Comparison of ENCODE assay signal across 1 cellular context in the genomic region with DNA sequence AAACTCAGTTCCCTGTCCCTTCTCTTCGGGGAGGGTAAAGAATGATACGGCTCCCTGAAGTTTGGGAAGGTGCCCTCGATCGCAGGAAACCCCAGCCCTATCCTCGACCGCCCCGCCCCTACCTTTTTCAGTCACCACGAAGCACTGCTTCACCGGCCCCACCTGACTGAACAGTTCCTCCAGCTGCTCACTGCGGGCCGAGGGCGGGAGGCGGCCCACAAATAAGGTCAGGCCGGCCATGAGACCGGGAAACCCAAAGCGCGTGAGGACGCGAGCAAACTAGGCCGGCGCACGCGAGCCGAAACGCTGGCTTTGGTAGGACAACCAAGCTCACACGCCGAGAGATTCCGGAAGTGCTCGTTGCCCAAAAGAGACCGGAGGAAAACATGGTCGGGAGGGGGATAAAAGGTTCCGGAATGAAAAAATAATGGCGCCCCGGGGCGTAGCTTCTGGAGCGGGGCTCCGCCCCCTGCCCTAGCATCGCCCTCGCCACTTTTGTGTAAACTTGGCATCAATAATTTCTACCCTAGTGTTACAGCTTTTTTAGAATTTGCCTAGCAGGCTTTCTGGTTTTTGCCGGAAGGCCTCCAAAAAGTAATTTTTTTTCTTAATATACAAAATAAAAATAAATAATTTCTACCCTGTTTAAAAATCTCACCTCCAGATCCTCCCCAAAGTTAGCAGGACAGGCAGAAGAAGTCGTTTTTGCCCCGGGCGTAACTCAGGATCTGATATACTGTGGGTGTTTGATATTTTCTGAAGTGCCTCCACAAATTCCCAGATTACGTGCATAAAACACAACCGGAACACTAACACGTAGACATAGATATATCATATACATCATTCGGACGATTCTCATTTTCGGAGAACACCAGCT.
A peak's percentile ranks its signal among the peaks of the same experiment; 100 is the strongest.
TF ChIP-seq lines count a peak whose summit lies in the region.

Gene RBM28 (minus strand): TSS at position 355 of the 877 bp plus-strand sequence. CDS start 115 bp downstream, at position 240.

TF ChIP-seq in HEK293, 187 proteins besides CTCF, POLR2A, EP300 and RAD21 (continued from another document and continues in another):
- TF ChIP-seq ZNF18 (tag by site-specific recombination; IDR thresholded peaks at IDR 0.05), result no peak
- TF ChIP-seq HOXD13 (CRISPR knock-in tag; IDR thresholded peaks at IDR 0.05; ENCODE audit: borderline replicate concordance), result no peak
- TF ChIP-seq ZNF133 (tag by site-specific recombination; IDR thresholded peaks at IDR 0.05), result no peak
- no peak for TF ChIP-seq RBAK (tag by site-specific recombination; IDR thresholded peaks at IDR 0.05)
- TF ChIP-seq BCL11B (tag by site-specific recombination; IDR thresholded peaks at IDR 0.05; ENCODE audit: low read depth), result no peak
- peak; percentile 76 for TF ChIP-seq SP2 (tag by site-specific recombination; IDR thresholded peaks at IDR 0.05)
- no peak for TF ChIP-seq ZNF211 (tag by site-specific recombination; IDR thresholded peaks at IDR 0.05; ENCODE audit: low read depth)
- no peak for TF ChIP-seq ZNF112 (tag by site-specific recombination; IDR thresholded peaks at IDR 0.05)
- no peak for TF ChIP-seq ZNF248 (tag by site-specific recombination; IDR thresholded peaks at IDR 0.05)
- TF ChIP-seq ZNF24 (tag by site-specific recombination; IDR thresholded peaks at IDR 0.05), result peak; percentile 94
- TF ChIP-seq SCRT2 (tag by site-specific recombination; IDR thresholded peaks at IDR 0.05), result peak; percentile 42; the same call in 1 of the 2 replicates
- no peak for TF ChIP-seq ZNF16 (tag by site-specific recombination; IDR thresholded peaks at IDR 0.05; ENCODE audit: low read depth)
- TF ChIP-seq, protein P1, sequence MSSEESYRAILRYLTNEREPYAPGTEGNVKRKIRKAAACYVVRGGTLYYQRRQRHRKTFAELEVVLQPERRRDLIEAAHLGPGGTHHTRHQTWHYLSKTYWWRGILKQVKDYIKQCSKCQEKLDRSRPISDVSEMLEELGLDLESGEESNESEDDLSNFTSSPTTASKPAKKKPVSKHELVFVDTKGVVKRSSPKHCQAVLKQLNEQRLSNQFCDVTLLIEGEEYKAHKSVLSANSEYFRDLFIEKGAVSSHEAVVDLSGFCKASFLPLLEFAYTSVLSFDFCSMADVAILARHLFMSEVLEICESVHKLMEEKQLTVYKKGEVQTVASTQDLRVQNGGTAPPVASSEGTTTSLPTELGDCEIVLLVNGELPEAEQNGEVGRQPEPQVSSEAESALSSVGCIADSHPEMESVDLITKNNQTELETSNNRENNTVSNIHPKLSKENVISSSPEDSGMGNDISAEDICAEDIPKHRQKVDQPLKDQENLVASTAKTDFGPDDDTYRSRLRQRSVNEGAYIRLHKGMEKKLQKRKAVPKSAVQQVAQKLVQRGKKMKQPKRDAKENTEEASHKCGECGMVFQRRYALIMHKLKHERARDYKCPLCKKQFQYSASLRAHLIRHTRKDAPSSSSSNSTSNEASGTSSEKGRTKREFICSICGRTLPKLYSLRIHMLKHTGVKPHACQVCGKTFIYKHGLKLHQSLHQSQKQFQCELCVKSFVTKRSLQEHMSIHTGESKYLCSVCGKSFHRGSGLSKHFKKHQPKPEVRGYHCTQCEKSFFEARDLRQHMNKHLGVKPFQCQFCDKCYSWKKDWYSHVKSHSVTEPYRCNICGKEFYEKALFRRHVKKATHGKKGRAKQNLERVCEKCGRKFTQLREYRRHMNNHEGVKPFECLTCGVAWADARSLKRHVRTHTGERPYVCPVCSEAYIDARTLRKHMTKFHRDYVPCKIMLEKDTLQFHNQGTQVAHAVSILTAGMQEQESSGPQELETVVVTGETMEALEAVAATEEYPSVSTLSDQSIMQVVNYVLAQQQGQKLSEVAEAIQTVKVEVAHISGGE (tag by site-specific recombination; conservative IDR thresholded peaks at IDR 0.05; ENCODE audit: low read depth), result peak; percentile 100
- TF ChIP-seq, protein P2, sequence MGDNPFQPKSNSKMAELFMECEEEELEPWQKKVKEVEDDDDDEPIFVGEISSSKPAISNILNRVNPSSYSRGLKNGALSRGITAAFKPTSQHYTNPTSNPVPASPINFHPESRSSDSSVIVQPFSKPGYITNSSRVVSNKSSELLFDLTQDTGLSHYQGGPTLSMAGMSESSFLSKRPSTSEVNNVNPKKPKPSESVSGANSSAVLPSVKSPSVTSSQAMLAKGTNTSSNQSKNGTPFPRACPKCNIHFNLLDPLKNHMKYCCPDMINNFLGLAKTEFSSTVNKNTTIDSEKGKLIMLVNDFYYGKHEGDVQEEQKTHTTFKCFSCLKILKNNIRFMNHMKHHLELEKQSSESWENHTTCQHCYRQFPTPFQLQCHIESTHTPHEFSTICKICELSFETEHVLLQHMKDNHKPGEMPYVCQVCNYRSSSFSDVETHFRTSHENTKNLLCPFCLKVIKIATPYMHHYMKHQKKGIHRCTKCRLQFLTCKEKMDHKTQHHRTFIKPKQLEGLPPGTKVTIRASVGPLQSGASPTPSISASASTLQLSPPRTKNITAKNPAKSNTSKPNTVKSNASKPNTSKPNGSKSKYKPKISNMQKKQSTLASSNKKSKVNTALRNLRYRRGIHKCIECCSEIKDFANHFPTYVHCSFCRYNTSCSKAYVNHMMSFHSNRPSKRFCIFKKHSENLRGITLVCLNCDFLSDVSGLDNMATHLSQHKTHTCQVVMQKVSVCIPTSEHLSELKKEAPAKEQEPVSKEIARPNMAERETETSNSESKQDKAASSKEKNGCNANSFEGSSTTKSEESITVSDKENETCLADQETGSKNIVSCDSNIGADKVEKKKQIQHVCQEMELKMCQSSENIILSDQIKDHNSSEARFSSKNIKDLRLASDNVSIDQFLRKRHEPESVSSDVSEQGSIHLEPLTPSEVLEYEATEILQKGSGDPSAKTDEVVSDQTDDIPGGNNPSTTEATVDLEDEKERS (tag by site-specific recombination; IDR thresholded peaks at IDR 0.05), result 0 out of 2 replicates have a peak, but pooled peaks have one; percentile 57
- no peak for TF ChIP-seq ZBTB1 (tag by site-specific recombination; IDR thresholded peaks at IDR 0.05)
- peak; percentile 66 for TF ChIP-seq HIC1 (tag by site-specific recombination; IDR thresholded peaks at IDR 0.05)
- TF ChIP-seq GLIS1 (tag by site-specific recombination; IDR thresholded peaks at IDR 0.05), result peak; percentile 78
- TF ChIP-seq ZNF121 (tag by site-specific recombination; IDR thresholded peaks at IDR 0.05), result no peak; the same call in 1 of the 2 replicates
- peak; percentile 99 for TF ChIP-seq ZNF2 (tag by site-specific recombination; IDR thresholded peaks at IDR 0.05)
- peak; percentile 81 for TF ChIP-seq REPIN1 (tag by site-specific recombination; IDR thresholded peaks at IDR 0.05; ENCODE audit: low read depth)
- no peak for TF ChIP-seq ZNF548 (tag by site-specific recombination; IDR thresholded peaks at IDR 0.05)
- no peak for TF ChIP-seq ZNF311 (tag by site-specific recombination; IDR thresholded peaks at IDR 0.05; ENCODE audit: borderline replicate concordance)
- TF ChIP-seq ZNF596 (tag by site-specific recombination; IDR thresholded peaks at IDR 0.05), result no peak
- TF ChIP-seq ZNF223 (tag by site-specific recombination; IDR thresholded peaks at IDR 0.05), result no peak
- TF ChIP-seq, protein P3, sequence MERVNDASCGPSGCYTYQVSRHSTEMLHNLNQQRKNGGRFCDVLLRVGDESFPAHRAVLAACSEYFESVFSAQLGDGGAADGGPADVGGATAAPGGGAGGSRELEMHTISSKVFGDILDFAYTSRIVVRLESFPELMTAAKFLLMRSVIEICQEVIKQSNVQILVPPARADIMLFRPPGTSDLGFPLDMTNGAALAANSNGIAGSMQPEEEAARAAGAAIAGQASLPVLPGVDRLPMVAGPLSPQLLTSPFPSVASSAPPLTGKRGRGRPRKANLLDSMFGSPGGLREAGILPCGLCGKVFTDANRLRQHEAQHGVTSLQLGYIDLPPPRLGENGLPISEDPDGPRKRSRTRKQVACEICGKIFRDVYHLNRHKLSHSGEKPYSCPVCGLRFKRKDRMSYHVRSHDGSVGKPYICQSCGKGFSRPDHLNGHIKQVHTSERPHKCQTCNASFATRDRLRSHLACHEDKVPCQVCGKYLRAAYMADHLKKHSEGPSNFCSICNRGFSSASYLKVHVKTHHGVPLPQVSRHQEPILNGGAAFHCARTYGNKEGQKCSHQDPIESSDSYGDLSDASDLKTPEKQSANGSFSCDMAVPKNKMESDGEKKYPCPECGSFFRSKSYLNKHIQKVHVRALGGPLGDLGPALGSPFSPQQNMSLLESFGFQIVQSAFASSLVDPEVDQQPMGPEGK (tag by site-specific recombination; IDR thresholded peaks at IDR 0.05), result peak; percentile 66; the same call in 1 of the 2 replicates
- TF ChIP-seq ZNF114 (tag by site-specific recombination; IDR thresholded peaks at IDR 0.05), result no peak
- TF ChIP-seq ZNF777 (tag by site-specific recombination; IDR thresholded peaks at IDR 0.05; ENCODE audit: borderline replicate concordance), result peak; percentile 46; the same call in 1 of the 2 replicates
- no peak for TF ChIP-seq BCL6B (tag by site-specific recombination; IDR thresholded peaks at IDR 0.05)
- TF ChIP-seq, protein P4, sequence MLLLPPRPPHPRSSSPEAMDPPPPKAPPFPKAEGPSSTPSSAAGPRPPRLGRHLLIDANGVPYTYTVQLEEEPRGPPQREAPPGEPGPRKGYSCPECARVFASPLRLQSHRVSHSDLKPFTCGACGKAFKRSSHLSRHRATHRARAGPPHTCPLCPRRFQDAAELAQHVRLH (tag by site-specific recombination; IDR thresholded peaks at IDR 0.05), result peak; percentile 79
- TF ChIP-seq ZNF626 (tag by site-specific recombination; IDR thresholded peaks at IDR 0.05), result no peak
- TF ChIP-seq, protein P5, sequence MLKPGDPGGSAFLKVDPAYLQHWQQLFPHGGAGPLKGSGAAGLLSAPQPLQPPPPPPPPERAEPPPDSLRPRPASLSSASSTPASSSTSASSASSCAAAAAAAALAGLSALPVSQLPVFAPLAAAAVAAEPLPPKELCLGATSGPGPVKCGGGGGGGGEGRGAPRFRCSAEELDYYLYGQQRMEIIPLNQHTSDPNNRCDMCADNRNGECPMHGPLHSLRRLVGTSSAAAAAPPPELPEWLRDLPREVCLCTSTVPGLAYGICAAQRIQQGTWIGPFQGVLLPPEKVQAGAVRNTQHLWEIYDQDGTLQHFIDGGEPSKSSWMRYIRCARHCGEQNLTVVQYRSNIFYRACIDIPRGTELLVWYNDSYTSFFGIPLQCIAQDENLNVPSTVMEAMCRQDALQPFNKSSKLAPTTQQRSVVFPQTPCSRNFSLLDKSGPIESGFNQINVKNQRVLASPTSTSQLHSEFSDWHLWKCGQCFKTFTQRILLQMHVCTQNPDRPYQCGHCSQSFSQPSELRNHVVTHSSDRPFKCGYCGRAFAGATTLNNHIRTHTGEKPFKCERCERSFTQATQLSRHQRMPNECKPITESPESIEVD (tag by site-specific recombination; IDR thresholded peaks at IDR 0.05), result no peak
- TF ChIP-seq ZNF221 (tag by site-specific recombination; IDR thresholded peaks at IDR 0.05; ENCODE audit: borderline replicate concordance), result no peak
- TF ChIP-seq ZNF629 (tag by site-specific recombination; IDR thresholded peaks at IDR 0.05), result peak; percentile 82
- 0 out of 2 replicates have a peak, but pooled peaks have one; percentile 18 for TF ChIP-seq ZNF623 (tag by site-specific recombination; IDR thresholded peaks at IDR 0.05)
- no peak for TF ChIP-seq ZNF302 (tag by site-specific recombination; IDR thresholded peaks at IDR 0.05; ENCODE audit: low read depth)
- no peak for TF ChIP-seq ZNF37A (tag by site-specific recombination; IDR thresholded peaks at IDR 0.05)
- no peak for TF ChIP-seq ZNF292 (tag by site-specific recombination; IDR thresholded peaks at IDR 0.05; ENCODE audit: borderline replicate concordance, low read depth)
- TF ChIP-seq ZNF560 (tag by site-specific recombination; IDR thresholded peaks at IDR 0.05; ENCODE audit: borderline replicate concordance), result no peak
- no peak for TF ChIP-seq ZNF350 (tag by site-specific recombination; IDR thresholded peaks at IDR 0.05)
- TF ChIP-seq YY1 (tag by site-specific recombination; IDR thresholded peaks at IDR 0.05), result peak; percentile 96
- TF ChIP-seq ZBTB7A (tag by site-specific recombination; IDR thresholded peaks at IDR 0.05; ENCODE audit: low read depth), result peak; percentile 74; the same call in 1 of the 2 replicates
- no peak for TF ChIP-seq EGR2 (tag by site-specific recombination; IDR thresholded peaks at IDR 0.05; ENCODE audit: low read depth)
